In the genomic region with DNA sequence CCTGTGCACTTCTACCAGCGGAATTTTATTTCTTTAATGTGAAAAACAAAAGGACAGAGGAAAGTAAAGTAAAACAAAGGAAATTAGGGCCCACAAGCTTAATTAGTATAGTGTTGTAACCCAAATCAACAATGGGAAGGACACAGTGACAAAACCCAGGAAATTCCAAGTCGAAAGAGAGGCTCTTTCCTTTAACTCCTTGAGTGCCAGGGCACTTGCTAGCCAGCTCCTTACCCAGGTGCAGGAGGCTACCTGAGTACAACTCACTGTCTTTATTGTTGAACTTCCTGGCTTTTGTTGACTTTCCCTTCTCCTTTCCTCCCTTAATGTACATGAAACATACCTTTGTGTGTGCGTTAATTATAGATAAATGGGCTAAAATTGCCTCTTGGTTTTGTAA, we compare ENCODE assay signal across 1 cellular context.
TF ChIP-seq lines count a peak whose summit lies in the region.

No MANE protein-coding gene starts in this region.

TF ChIP-seq in H1, 55 proteins besides CTCF, POLR2A, EP300 and RAD21 (continued from another document):
- TF ChIP-seq JUND (IDR thresholded peaks at IDR 0.05; ENCODE audit: low read length) (no peak), BRCA1 (IDR thresholded peaks at IDR 0.05; ENCODE audit: low read depth, low read length) (no peak), CBX8 (IDR thresholded peaks at IDR 0.05; ENCODE audit: borderline replicate concordance, low read depth, low read length) (no peak), NANOG (IDR thresholded peaks at IDR 0.05; ENCODE audit: insufficient read depth, low read depth, low read length, poor library complexity, severe bottlenecking) (no peak), TEAD4 (IDR thresholded peaks at IDR 0.05; ENCODE audit: low read depth, low read length) (0 out of 2 replicates have a peak, but pooled peaks have one; percentile 11), SIN3A (conservative IDR thresholded peaks at IDR 0.05 in 1 of 2, IDR thresholded peaks at IDR 0.05 in 1 of 2; ENCODE audit: low read depth in 1 of 2, low read length in 2 of 2) (peak in 1 of 2 experiments; percentile 4; a peak in 1 of 4 replicates), TAF1 (IDR thresholded peaks at IDR 0.05; ENCODE audit: low read depth, low read length) (no peak), FOSL1 (IDR thresholded peaks at IDR 0.05; ENCODE audit: insufficient read depth, low read depth, low read length) (no peak), KDM4A (IDR thresholded peaks at IDR 0.05; ENCODE audit: low read depth, low read length, severe bottlenecking) (no peak), SIRT6 (IDR thresholded peaks at IDR 0.05; ENCODE audit: low read length) (no peak), EZH2 (IDR thresholded peaks at IDR 0.05; ENCODE audit: low read depth, low read length, severe bottlenecking) (no peak)
- TF ChIP-seq, protein P1, sequence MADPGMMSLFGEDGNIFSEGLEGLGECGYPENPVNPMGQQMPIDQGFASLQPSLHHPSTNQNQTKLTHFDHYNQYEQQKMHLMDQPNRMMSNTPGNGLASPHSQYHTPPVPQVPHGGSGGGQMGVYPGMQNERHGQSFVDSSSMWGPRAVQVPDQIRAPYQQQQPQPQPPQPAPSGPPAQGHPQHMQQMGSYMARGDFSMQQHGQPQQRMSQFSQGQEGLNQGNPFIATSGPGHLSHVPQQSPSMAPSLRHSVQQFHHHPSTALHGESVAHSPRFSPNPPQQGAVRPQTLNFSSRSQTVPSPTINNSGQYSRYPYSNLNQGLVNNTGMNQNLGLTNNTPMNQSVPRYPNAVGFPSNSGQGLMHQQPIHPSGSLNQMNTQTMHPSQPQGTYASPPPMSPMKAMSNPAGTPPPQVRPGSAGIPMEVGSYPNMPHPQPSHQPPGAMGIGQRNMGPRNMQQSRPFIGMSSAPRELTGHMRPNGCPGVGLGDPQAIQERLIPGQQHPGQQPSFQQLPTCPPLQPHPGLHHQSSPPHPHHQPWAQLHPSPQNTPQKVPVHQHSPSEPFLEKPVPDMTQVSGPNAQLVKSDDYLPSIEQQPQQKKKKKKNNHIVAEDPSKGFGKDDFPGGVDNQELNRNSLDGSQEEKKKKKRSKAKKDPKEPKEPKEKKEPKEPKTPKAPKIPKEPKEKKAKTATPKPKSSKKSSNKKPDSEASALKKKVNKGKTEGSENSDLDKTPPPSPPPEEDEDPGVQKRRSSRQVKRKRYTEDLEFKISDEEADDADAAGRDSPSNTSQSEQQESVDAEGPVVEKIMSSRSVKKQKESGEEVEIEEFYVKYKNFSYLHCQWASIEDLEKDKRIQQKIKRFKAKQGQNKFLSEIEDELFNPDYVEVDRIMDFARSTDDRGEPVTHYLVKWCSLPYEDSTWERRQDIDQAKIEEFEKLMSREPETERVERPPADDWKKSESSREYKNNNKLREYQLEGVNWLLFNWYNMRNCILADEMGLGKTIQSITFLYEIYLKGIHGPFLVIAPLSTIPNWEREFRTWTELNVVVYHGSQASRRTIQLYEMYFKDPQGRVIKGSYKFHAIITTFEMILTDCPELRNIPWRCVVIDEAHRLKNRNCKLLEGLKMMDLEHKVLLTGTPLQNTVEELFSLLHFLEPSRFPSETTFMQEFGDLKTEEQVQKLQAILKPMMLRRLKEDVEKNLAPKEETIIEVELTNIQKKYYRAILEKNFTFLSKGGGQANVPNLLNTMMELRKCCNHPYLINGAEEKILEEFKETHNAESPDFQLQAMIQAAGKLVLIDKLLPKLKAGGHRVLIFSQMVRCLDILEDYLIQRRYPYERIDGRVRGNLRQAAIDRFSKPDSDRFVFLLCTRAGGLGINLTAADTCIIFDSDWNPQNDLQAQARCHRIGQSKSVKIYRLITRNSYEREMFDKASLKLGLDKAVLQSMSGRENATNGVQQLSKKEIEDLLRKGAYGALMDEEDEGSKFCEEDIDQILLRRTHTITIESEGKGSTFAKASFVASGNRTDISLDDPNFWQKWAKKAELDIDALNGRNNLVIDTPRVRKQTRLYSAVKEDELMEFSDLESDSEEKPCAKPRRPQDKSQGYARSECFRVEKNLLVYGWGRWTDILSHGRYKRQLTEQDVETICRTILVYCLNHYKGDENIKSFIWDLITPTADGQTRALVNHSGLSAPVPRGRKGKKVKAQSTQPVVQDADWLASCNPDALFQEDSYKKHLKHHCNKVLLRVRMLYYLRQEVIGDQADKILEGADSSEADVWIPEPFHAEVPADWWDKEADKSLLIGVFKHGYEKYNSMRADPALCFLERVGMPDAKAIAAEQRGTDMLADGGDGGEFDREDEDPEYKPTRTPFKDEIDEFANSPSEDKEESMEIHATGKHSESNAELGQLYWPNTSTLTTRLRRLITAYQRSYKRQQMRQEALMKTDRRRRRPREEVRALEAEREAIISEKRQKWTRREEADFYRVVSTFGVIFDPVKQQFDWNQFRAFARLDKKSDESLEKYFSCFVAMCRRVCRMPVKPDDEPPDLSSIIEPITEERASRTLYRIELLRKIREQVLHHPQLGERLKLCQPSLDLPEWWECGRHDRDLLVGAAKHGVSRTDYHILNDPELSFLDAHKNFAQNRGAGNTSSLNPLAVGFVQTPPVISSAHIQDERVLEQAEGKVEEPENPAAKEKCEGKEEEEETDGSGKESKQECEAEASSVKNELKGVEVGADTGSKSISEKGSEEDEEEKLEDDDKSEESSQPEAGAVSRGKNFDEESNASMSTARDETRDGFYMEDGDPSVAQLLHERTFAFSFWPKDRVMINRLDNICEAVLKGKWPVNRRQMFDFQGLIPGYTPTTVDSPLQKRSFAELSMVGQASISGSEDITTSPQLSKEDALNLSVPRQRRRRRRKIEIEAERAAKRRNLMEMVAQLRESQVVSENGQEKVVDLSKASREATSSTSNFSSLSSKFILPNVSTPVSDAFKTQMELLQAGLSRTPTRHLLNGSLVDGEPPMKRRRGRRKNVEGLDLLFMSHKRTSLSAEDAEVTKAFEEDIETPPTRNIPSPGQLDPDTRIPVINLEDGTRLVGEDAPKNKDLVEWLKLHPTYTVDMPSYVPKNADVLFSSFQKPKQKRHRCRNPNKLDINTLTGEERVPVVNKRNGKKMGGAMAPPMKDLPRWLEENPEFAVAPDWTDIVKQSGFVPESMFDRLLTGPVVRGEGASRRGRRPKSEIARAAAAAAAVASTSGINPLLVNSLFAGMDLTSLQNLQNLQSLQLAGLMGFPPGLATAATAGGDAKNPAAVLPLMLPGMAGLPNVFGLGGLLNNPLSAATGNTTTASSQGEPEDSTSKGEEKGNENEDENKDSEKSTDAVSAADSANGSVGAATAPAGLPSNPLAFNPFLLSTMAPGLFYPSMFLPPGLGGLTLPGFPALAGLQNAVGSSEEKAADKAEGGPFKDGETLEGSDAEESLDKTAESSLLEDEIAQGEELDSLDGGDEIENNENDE (IDR thresholded peaks at IDR 0.05; ENCODE audit: insufficient replicate concordance, low read length): no peak
- TF ChIP-seq, protein P2, sequence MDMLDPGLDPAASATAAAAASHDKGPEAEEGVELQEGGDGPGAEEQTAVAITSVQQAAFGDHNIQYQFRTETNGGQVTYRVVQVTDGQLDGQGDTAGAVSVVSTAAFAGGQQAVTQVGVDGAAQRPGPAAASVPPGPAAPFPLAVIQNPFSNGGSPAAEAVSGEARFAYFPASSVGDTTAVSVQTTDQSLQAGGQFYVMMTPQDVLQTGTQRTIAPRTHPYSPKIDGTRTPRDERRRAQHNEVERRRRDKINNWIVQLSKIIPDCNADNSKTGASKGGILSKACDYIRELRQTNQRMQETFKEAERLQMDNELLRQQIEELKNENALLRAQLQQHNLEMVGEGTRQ (IDR thresholded peaks at IDR 0.05; ENCODE audit: low read length): no peak
- TF ChIP-seq, protein P3, sequence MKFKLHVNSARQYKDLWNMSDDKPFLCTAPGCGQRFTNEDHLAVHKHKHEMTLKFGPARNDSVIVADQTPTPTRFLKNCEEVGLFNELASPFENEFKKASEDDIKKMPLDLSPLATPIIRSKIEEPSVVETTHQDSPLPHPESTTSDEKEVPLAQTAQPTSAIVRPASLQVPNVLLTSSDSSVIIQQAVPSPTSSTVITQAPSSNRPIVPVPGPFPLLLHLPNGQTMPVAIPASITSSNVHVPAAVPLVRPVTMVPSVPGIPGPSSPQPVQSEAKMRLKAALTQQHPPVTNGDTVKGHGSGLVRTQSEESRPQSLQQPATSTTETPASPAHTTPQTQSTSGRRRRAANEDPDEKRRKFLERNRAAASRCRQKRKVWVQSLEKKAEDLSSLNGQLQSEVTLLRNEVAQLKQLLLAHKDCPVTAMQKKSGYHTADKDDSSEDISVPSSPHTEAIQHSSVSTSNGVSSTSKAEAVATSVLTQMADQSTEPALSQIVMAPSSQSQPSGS (IDR thresholded peaks at IDR 0.05; ENCODE audit: low read length): no peak
